In genomic region chr11:29679996-29680395, GRCh38 we compare ENCODE assay signal across 17 cellular contexts.
DNase-seq lines count a peak whose midpoint lies in the region; ATAC-seq and TF ChIP-seq lines count a peak whose summit lies in the region.
"Had no signal": no experiment of that assay in that cellular context is flagged by ENCODE, and none has a peak within 500 bp of the region (broad histone marks: within the 10 kb centered on the region; RNA-seq: fewer than 3 reads in every experiment).

No MANE protein-coding gene starts in this region.

- no peak for TF ChIP-seq CTCF in GM12864 (IDR thresholded peaks at IDR 0.05; ENCODE audit: low read depth, low read length, missing control alignments)

- no peaks in the 10 kb centered on the region for H3K9me3 ChIP-seq in right cardiac atrium (ENCODE audit: control insufficient read depth, low read length)
- H3K9me3 ChIP-seq: A549, spleen, thyroid gland had no signal

- 81% methylated on average over 3 of the region's 3 CpGs for WGBS in right cardiac atrium

- no peaks in the 10 kb centered on the region for H3K4me1 ChIP-seq in right cardiac atrium (ENCODE audit: control insufficient read depth, insufficient read depth, low read length)
- H3K4me1 ChIP-seq: A549, parathyroid adenoma, spleen, thyroid gland had no signal

- no peak overlapping the region for H3K27ac ChIP-seq in right cardiac atrium (ENCODE audit: low read length)
- H3K27ac ChIP-seq: A549, parathyroid adenoma, spleen, thyroid gland had no signal

- no peaks in the 10 kb centered on the region for H3K27me3 ChIP-seq in right cardiac atrium (ENCODE audit: control insufficient read depth, insufficient read depth)
- H3K27me3 ChIP-seq: spleen, thyroid gland had no signal

- ATAC-seq in GM19328 (IDR thresholded peaks at IDR 0.05; ENCODE audit: unreplicated experiment) (peak; percentile 84), HG02623 (IDR thresholded peaks at IDR 0.05; ENCODE audit: unreplicated experiment) (peak; percentile 90), HG03432 (IDR thresholded peaks at IDR 0.05; ENCODE audit: unreplicated experiment) (peak; percentile 97), right cardiac atrium (no peak)
- ATAC-seq: A549; activated CD8-positive, alpha-beta memory T cell treated with anti-CD3 and anti-CD28 coated beads, Interleukin-2, amount 10 ng/mL, durations not matched to agents 7 days and 5 days; Right ventricle myocardium inferior had no signal

- DNase-seq in GM12864 (ENCODE audit: low read depth) (peak; percentile 2), right cardiac atrium (no peak), cerebellar cortex (ENCODE audit: low spot score) (no peak), Ammon's horn (ENCODE audit: low spot score) (no peak), NCI-H446 (lab: John Stamatoyannopoulos, UW) (no peak)
- DNase-seq: activated CD8-positive, alpha-beta memory T cell treated with anti-CD3 and anti-CD28 coated beads, Interleukin-2, amount 10 ng/mL, durations not matched to agents 7 days and 5 days; activated naive CD4-positive, alpha-beta T cell treated with anti-CD3 and anti-CD28 coated beads, Interleukin-2, amount 50 U/mL, for 16 hours; GF-D8; NCI-H526 treated with DMSO at 0.1 percent for 48 hours; spleen; thyroid gland had no signal

- H3K4me3 ChIP-seq in GM12864 (ENCODE audit: low read depth, low read length) (no peak overlapping the region), right cardiac atrium (ENCODE audit: low read length) (no peak overlapping the region)
- H3K4me3 ChIP-seq: A549, spleen, thyroid gland had no signal

- intact Hi-C loops in right cardiac atrium (cut with DNase I) = no loop called here

Comparison
In these comparisons a context has a peak if more than half of its experiments do, and no peak if none do; other contexts are left out.
1. ATAC-seq: peak in GM19328 (single experiment), HG02623 (single experiment) and HG03432 (single experiment); none in right cardiac atrium (0 of 2).